Comparison of ENCODE assay signal across 24 cellular contexts in genomic region chr9:93549636-93550035, GRCh38. TPM values are rescaled to one million over a fixed set of nuclear protein-coding genes. Genes with fewer than 3 reads are reported as not detected.
DNase-seq lines count a peak whose midpoint lies in the region; ATAC-seq and TF ChIP-seq lines count a peak whose summit lies in the region.
"Had no signal": no experiment of that assay in that cellular context is flagged by ENCODE, and none has a peak within 500 bp of the region (broad histone marks: within the 10 kb centered on the region; RNA-seq: fewer than 3 reads in every experiment).

No MANE protein-coding gene starts in this region.

- peak; percentile 50 for ATAC-seq in left ventricle myocardium superior
- ATAC-seq: stimulated activated naive CD8-positive, alpha-beta T cell treated with anti-CD3 and anti-CD28 coated beads, Interleukin-15, Interleukin-2, amounts not matched to agents 100 U/mL and 50 U/mL, for 24 hours; T-cell had no signal

- H3F3A ChIP-seq in MM.1S (ENCODE audit: insufficient read depth, low read length): no peaks in the 10 kb centered on the region

- no peaks in the 10 kb centered on the region for H3K9me3 ChIP-seq in MM.1S (replicated peaks; ENCODE audit: insufficient read depth, low read length)
- H3K9me3 ChIP-seq: sigmoid colon, tibial nerve had no signal

- no peak for TF ChIP-seq CTCF in MM.1S (IDR thresholded peaks at IDR 0.05; ENCODE audit: low read length)
- no peak for TF ChIP-seq CTCF in GM20000 (IDR thresholded peaks at IDR 0.05; ENCODE audit: extremely low read depth, missing control alignments)
- no peak for TF ChIP-seq CTCF in GM13977 (IDR thresholded peaks at IDR 0.05; ENCODE audit: extremely low read depth, insufficient read depth, missing control alignments)

- intact Hi-C loops in left ventricle myocardium superior (cut with micrococcal nuclease): no loop called here

- H3K4me1 ChIP-seq in MM.1S (ENCODE audit: low read length): peaks cover 10% of the 10 kb centered on the region
- H3K4me1 ChIP-seq: tibial nerve had no signal

- no peak overlapping the region for H2AFZ ChIP-seq in MM.1S (ENCODE audit: low read length)
- H2AFZ ChIP-seq: neural progenitor cell had no signal

- DNase-seq in NCI-H345 (lab: John Stamatoyannopoulos, UW): peak; percentile 15
- no peak for DNase-seq in NCI-H345 treated with DMSO at 0.1 percent for 48 hours (lab: John Stamatoyannopoulos, UW; ENCODE audit: unreplicated experiment)
- no peak for DNase-seq in MM.1S
- no peak for DNase-seq in left ventricle myocardium superior
- DNase-seq in renal cortical epithelial cell (ENCODE audit: low read depth): peak; percentile 54
- DNase-seq in GM20000 (ENCODE audit: low spot score): no peak
- no peak for DNase-seq in GDM1 (lab: John Stamatoyannopoulos, UW)
- no peak for DNase-seq in GM13977 (ENCODE audit: low spot score)
- DNase-seq: activated CD4-positive, alpha-beta T cell treated with anti-CD3 and anti-CD28 coated beads, Interleukin-2, amount 50 U/mL, for 4 hours; activated naive CD8-positive, alpha-beta T cell treated with anti-CD3 and anti-CD28 coated beads for 36 hours; activated T-cell treated with anti-CD3 and anti-CD28 coated beads, Interleukin-2, amount 50 U/mL, for 1 hour; Calu3; NCI-H1048; NCI-H2081; NCI-H524 treated with DMSO at 0.1 percent for 48 hours; SHP77 treated with DMSO at 0.1 percent for 48 hours; sigmoid colon; stimulated activated CD4-positive, alpha-beta T cell treated with anti-CD3 and anti-CD28 coated beads, Interleukin-1b, Interleukin-23, amount 100 ng/mL, for 48 hours; stimulated activated naive CD8-positive, alpha-beta T cell treated with anti-CD3 and anti-CD28 coated beads, Interleukin-15, Interleukin-2, amounts not matched to agents 100 U/mL and 50 U/mL, for 24 hours; T-cell had no signal

- H4K20me1 ChIP-seq in MM.1S (ENCODE audit: insufficient read depth, low read length): no peaks in the 10 kb centered on the region

- peaks cover 7% of the 10 kb centered on the region; the same call in 1 of the 2 replicates for H3K79me2 ChIP-seq in MM.1S (ENCODE audit: low read length)

- H3K4me3 ChIP-seq in MM.1S (ENCODE audit: low read length): no peak overlapping the region
- H3K4me3 ChIP-seq: coronary artery, neural progenitor cell, sigmoid colon, tibial nerve had no signal

- H3K27me3 ChIP-seq in MM.1S (replicated peaks; ENCODE audit: insufficient read depth, low read length): no peaks in the 10 kb centered on the region
- H3K27me3 ChIP-seq: neural progenitor cell, sigmoid colon, tibial nerve had no signal

- in situ Hi-C loops in GM13977 (cut with MboI; ENCODE audit: low pct_unique_long_range_greater_than_20kb, low sequenced_read_pairs, unreplicated experiment): no loop called here

- H3K36me3 ChIP-seq in MM.1S (replicated peaks; ENCODE audit: insufficient read depth, low read length): peaks cover 23% of the 10 kb centered on the region; the same call in 1 of the 2 replicates

- H3K27ac ChIP-seq in MM.1S (ENCODE audit: low read length): peak overlapping the region; percentile 14; the same call in 1 of the 2 replicates
- H3K27ac ChIP-seq: coronary artery, KMS-11, neural progenitor cell, sigmoid colon, tibial nerve had no signal

- H3K4me2 ChIP-seq in MM.1S (ENCODE audit: low read depth, low read length): no peak overlapping the region
- H3K4me2 ChIP-seq: KMS-11, neural progenitor cell had no signal

- H3K9ac ChIP-seq in MM.1S (ENCODE audit: low read length): no peak overlapping the region
- H3K9ac ChIP-seq: KMS-11, neural progenitor cell had no signal

- H3K9me2 ChIP-seq in MM.1S (replicated peaks; ENCODE audit: insufficient read depth, low read length): no peaks in the 10 kb centered on the region

RNA-seq across cellular contexts. Expression of gene PHF2, which starts 26.7 kb away (rescaled TPM):
- total RNA-seq in left ventricle myocardium superior: 32.0 TPM
- total RNA-seq in renal cortical epithelial cell: 8.3 and 15.1 TPM in 2 replicates

Comparison
In these comparisons a context has a peak if more than half of its experiments do, and no peak if none do; other contexts are left out.
1. DNase-seq: peak in NCI-H345 (single experiment) and renal cortical epithelial cell (single experiment); none in NCI-H345 treated with DMSO at 0.1 percent for 48 hours (single experiment), MM.1S (single experiment), left ventricle myocardium superior (single experiment), GM20000 (single experiment), GDM1 (single experiment) and GM13977 (single experiment).